ENCODE assay signal across 8 cellular contexts in genomic region chr3:15332405-15333098, GRCh38. TPM values are rescaled to one million over a fixed set of nuclear protein-coding genes. Genes with fewer than 3 reads are reported as not detected.
DNase-seq lines count a peak whose midpoint lies in the region; ATAC-seq and TF ChIP-seq lines count a peak whose summit lies in the region.

A gene with protein sequence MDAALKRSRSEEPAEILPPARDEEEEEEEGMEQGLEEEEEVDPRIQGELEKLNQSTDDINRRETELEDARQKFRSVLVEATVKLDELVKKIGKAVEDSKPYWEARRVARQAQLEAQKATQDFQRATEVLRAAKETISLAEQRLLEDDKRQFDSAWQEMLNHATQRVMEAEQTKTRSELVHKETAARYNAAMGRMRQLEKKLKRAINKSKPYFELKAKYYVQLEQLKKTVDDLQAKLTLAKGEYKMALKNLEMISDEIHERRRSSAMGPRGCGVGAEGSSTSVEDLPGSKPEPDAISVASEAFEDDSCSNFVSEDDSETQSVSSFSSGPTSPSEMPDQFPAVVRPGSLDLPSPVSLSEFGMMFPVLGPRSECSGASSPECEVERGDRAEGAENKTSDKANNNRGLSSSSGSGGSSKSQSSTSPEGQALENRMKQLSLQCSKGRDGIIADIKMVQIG (minus strand): TSS chr3:15332586. CDS start chr3:15332408, 178 bp downstream.

- H2AFZ ChIP-seq in hepatocyte = peak within 1 kb of the TSS; percentile 87

- H3K79me2 ChIP-seq in hepatocyte = peaks cover 28% of the 10 kb centered on the region

- whole genome bisulfite sequencing in hepatocyte (ENCODE audit: low lambda C conversion rate, missing lambda C conversion rate) = 12% methylated on average over 57 of the region's 66 CpGs

- H4K20me1 ChIP-seq in hepatocyte (ENCODE audit: insufficient read depth, poor library complexity, severe bottlenecking) = no peaks in the 10 kb centered on the region

- no peaks in the 10 kb centered on the region for H3K27me3 ChIP-seq in hepatocyte

- peak; percentile 68 for ATAC-seq in GM21786 (IDR thresholded peaks at IDR 0.05; ENCODE audit: unreplicated experiment)

- no peaks in the 10 kb centered on the region for H3K9me3 ChIP-seq in hepatocyte (ENCODE audit: low read depth)

- TF ChIP-seq CTCF in LNCAP (IDR thresholded peaks at IDR 0.05) (peak; percentile 59), astrocyte of the cerebellum (IDR thresholded peaks at IDR 0.05; ENCODE audit: low read depth, low read length, missing control alignments) (peak; percentile 57), hepatocyte (IDR thresholded peaks at IDR 0.05; ENCODE audit: poor library complexity) (peak; percentile 60), retinal pigment epithelial cell (conservative IDR thresholded peaks at IDR 0.05; ENCODE audit: low read depth, low read length) (peak; percentile 53)

- H3K9me2 ChIP-seq in hepatocyte (replicated peaks; ENCODE audit: insufficient read depth) = no peaks in the 10 kb centered on the region

- in situ Hi-C loops in astrocyte of the cerebellum (cut with HindIII; ENCODE audit: low sequenced_read_pairs) = no loop called here

- peak within 1 kb of the TSS; percentile 68 for H3K27ac ChIP-seq in hepatocyte

- H3K36me3 ChIP-seq in hepatocyte (replicated peaks; ENCODE audit: insufficient read depth, low read depth) = no peaks in the 10 kb centered on the region

- DNase-seq in GDM1 (lab: John Stamatoyannopoulos, UW) (peak; percentile 14), T-helper 22 cell (ENCODE audit: low read depth) (peak; percentile 49), astrocyte of the cerebellum (ENCODE audit: low read depth) (no peak), hepatocyte (ENCODE audit: low spot score) (peak; percentile 92), retinal pigment epithelial cell (ENCODE audit: low read depth) (no peak), NCI-H1694 treated with DMSO at 0.1 percent for 48 hours (lab: John Stamatoyannopoulos, UW) (no peak)

- H3K4me2 ChIP-seq in hepatocyte = peak within 1 kb of the TSS; percentile 82

- H3K4me3 ChIP-seq in astrocyte of the cerebellum (ENCODE audit: low read depth, low read length) (peak within 1 kb of the TSS; percentile 71), hepatocyte (peak within 1 kb of the TSS; percentile 98), retinal pigment epithelial cell (ENCODE audit: low read length) (peak within 1 kb of the TSS; percentile 89)

- peaks cover 16% of the 10 kb centered on the region for H3K4me1 ChIP-seq in hepatocyte (ENCODE audit: insufficient read depth)

RNA-seq across cellular contexts. Expression of the gene that starts here (rescaled TPM):
- total RNA-seq in hepatocyte = 16.3 and 19.9 TPM in 2 replicates
- 15.9 and 17.0 TPM in 2 replicates for polyA plus RNA-seq in hepatocyte

Comparison
In these comparisons a context has a peak if more than half of its experiments do, and no peak if none do; other contexts are left out.
1. DNase-seq: peak in GDM1 (single experiment), T-helper 22 cell (single experiment) and hepatocyte (single experiment); none in astrocyte of the cerebellum (single experiment), retinal pigment epithelial cell (single experiment) and NCI-H1694 treated with DMSO at 0.1 percent for 48 hours (single experiment).
2. Peak in every context shown above with its lines, with median percentiles within 50 percentile points of each other: CTCF ChIP-seq and H3K4me3 ChIP-seq.